Comparison of ENCODE assay signal across 8 cellular contexts in the genomic region with DNA sequence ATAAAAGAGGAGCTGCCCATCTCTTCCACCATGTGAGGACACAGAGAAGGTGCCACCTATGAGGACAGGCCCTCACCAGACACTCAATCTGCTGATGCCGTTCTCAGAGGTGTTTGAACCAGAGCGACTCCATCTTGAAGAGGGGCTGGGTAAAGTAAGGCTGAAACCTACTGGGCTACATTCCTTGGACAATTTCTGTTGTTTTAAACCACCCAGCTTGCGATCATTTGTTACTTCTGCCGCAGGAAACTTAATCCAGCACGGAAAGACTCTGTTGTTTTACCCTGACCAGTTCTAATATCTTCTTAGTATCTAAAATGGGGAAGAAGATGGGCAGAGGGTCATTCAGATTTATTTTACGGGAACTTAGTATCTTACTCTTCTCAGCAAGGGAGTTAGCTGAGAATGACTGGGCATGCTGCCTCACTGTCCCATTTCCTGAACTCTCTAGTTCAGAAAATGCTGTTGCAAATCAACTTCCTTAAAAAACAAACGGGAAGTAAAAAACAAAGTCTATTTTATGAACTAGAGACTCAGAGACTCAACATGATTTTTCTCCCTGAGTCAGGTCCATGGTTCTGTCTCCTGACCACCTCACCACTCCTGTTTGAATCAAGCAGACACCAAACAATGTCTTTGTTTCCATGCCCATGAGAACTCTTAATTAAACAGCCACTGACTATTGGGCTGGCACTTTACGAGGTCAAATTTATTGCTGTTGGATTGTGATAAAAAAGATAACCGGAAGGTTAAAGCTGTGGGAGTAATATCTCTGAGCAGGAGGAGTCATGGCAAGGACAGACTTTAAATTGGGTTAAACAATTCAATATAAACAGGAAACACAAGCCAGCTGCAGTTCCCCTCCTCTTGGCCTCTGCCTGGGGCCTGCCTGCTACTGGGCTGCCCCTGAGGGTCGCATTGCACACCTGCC.
DNase-seq lines count a peak whose midpoint lies in the region; TF ChIP-seq lines count a peak whose summit lies in the region.

No MANE protein-coding gene starts in this region.

- H3K36me3 Mint-ChIP-seq in nephron progenitor cell (ENCODE audit: low read depth): peaks cover 4% of the 10 kb centered on the region

- peak overlapping the region; percentile 10 for H3K27ac Mint-ChIP-seq in nephron progenitor cell

- no peak overlapping the region for H3K4me3 Mint-ChIP-seq in nephron progenitor cell

- no peaks in the 10 kb centered on the region for H3K27me3 Mint-ChIP-seq in nephron progenitor cell (ENCODE audit: low read depth, poor library complexity)

- peaks cover 13% of the 10 kb centered on the region for H3K4me1 Mint-ChIP-seq in nephron progenitor cell

- no peak for TF ChIP-seq CTCF in nephron progenitor cell (IDR thresholded peaks at IDR 0.05)

- no peaks in the 10 kb centered on the region for H3K9me3 Mint-ChIP-seq in nephron progenitor cell

- H3K27ac ChIP-seq in cingulate gyrus (ENCODE audit: low read depth, low read length): peak overlapping the region; percentile 63

- peak; percentile 78 for DNase-seq in CMK (ENCODE audit: low read depth)
- peak; percentile 17 for DNase-seq in NCI-H748 treated with DMSO at 0.1 percent for 48 hours (lab: John Stamatoyannopoulos, UW)
- DNase-seq in nephron progenitor cell: no peak
- no peak for DNase-seq in kidney tubule cell (ENCODE audit: low spot score)
- DNase-seq in activated gamma-delta T cell (lab: John Stamatoyannopoulos, UW): no peak
- no peak for DNase-seq in stimulated activated CD4-positive, alpha-beta T cell treated with anti-CD3 and anti-CD28 coated beads, Interleukin-4, amount 100 ng/mL, for 24 hours
- no peak for DNase-seq in NCI-H1694 treated with DMSO at 0.1 percent for 48 hours (lab: John Stamatoyannopoulos, UW)

Comparison
In these comparisons a context has a peak if more than half of its experiments do, and no peak if none do; other contexts are left out.
1. DNase-seq: peak in CMK (single experiment) and NCI-H748 treated with DMSO at 0.1 percent for 48 hours (single experiment); none in nephron progenitor cell (single experiment), kidney tubule cell (single experiment), activated gamma-delta T cell (single experiment), stimulated activated CD4-positive, alpha-beta T cell treated with anti-CD3 and anti-CD28 coated beads, Interleukin-4, amount 100 ng/mL, for 24 hours (single experiment) and NCI-H1694 treated with DMSO at 0.1 percent for 48 hours (single experiment).